Comparison of ENCODE assay signal across 8 cellular contexts in genomic region chr12:124940143-124940392, GRCh38. TPM values are rescaled to one million over a fixed set of nuclear protein-coding genes. Genes with fewer than 3 reads are reported as not detected.
A peak's percentile ranks its signal among the peaks of the same experiment; 100 is the strongest.
DNase-seq lines count a peak whose midpoint lies in the region; ATAC-seq, FAIRE-seq and TF ChIP-seq lines count a peak whose summit lies in the region.

No MANE protein-coding gene starts in this region.

- H3K36me3 ChIP-seq in pancreas = no peaks in the 10 kb centered on the region
- H3K36me3 ChIP-seq in aorta (ENCODE audit: control insufficient read depth in 1 of 2, insufficient read depth in 2 of 2, low read length in 1 of 2) = no peaks in the 10 kb centered on the region

- ATAC-seq in pancreas (no peak), aorta (ENCODE audit: low FRiP score) (no peak)

- H3K4me1 ChIP-seq in pancreas (peaks cover 6 to 19% (median 14%) of the 10 kb centered on the region in 3 donors), aorta (ENCODE audit: control insufficient read depth in 1 of 2, insufficient read depth in 2 of 2, low read length in 2 of 2) (no peaks in the 10 kb centered on the region)

- H3K27me3 ChIP-seq in HL-60 (ENCODE audit: insufficient read depth, poor library complexity, severe bottlenecking) (no peaks in the 10 kb centered on the region), dorsolateral prefrontal cortex (no peaks in the 10 kb centered on the region), pancreas (no peaks in the 10 kb centered on the region), aorta (ENCODE audit: control insufficient read depth in 1 of 2, insufficient read depth in 2 of 2, low read length in 1 of 2) (no peaks in the 10 kb centered on the region)

- H3K4me3 ChIP-seq in GM08714 (ENCODE audit: low read length) (peak overlapping the region; percentile 52; the same call in 1 of the 2 replicates), HL-60 (replicated peaks; ENCODE audit: insufficient read depth, low read length) (peak overlapping the region; percentile 47), dorsolateral prefrontal cortex (peak overlapping the region; percentile 29 to 76 (median 61)), pancreas (peak overlapping the region; percentile 13 to 46 (median 26)), aorta (ENCODE audit: low read length in 2 of 2) (peak overlapping the region in 1 of 2 donors; percentile 20)

- H3K9me3 ChIP-seq in pancreas (no peaks in the 10 kb centered on the region), aorta (ENCODE audit: control insufficient read depth, low read length) (no peaks in the 10 kb centered on the region)

- peak overlapping the region; percentile 78 for H3K27ac ChIP-seq in HL-60 (replicated peaks)
- H3K27ac ChIP-seq in dorsolateral prefrontal cortex = peak overlapping the region; percentile 91 to 100 (median 99)
- H3K27ac ChIP-seq in pancreas = peak overlapping the region; percentile 66 to 94 (median 86)
- H3K27ac ChIP-seq in aorta (ENCODE audit: low read depth in 1 of 2, low read length in 2 of 2) = peak overlapping the region in 1 of 2 donors; percentile 66

- intact Hi-C loops in dorsolateral prefrontal cortex (cut with DNase I) = loop anchor here (1.0 to 2.0 kb wide), 2 partner anchors 23 to 29 kb away; no protein-coding TSS in a partner anchor
- intact Hi-C loops in pancreas (cut with DNase I) = no loop called here
- intact Hi-C loops in aorta (cut with DNase I) = no loop called here

- FAIRE-seq in pancreas (lab: Jason Lieb, UNC) = no peak

- WGBS in pancreas, 2 donors = 0% methylated on average over 8 of the region's 8 CpGs
- 0 to 1% methylated on average over 8 of the region's 8 CpGs for WGBS in aorta, 2 donors

- DNase-seq in HL-60 (ENCODE audit: low read depth in 1 of 2, low spot score in 1 of 2) (no peak), dorsolateral prefrontal cortex (no peak), pancreas (no peak), epidermal melanocyte (ENCODE audit: insufficient read length, low spot score) (no peak), aorta (no peak), NCI-H2196 treated with DMSO at 0.1 percent for 48 hours (lab: John Stamatoyannopoulos, UW; ENCODE audit: unreplicated experiment) (no peak), NCI-H524 treated with DMSO at 0.1 percent for 48 hours (lab: John Stamatoyannopoulos, UW) (no peak)

- TF ChIP-seq CTCF in HL-60 (IDR thresholded peaks at IDR 0.05; ENCODE audit: insufficient read depth, low read length) (no peak), dorsolateral prefrontal cortex (IDR thresholded peaks at IDR 0.05 in 54 of 56, conservative IDR thresholded peaks at IDR 0.05 in 2 of 56; ENCODE audit: low read depth in 1 of 56, partially characterized antibody in 56 of 56) (no peak), pancreas (IDR thresholded peaks at IDR 0.05) (no peak)

RNA-seq across cellular contexts. Expression of gene UBC, which starts 25.6 kb away (rescaled TPM):
- total RNA-seq in dorsolateral prefrontal cortex = 1,000 to 10,000 TPM in 109 of 120 experiments, 100 to 1,000 TPM in 11; 835 to 2,453 (median 1,204) TPM
- 100 to 1,000 TPM; 353 to 495 (median 423) TPM for total RNA-seq in pancreas
- polyA plus RNA-seq in pancreas = 100 to 1,000 TPM; 528 to 605 TPM
- total RNA-seq in aorta = 1,000 to 10,000 TPM in 1 of 2 donors, 100 to 1,000 TPM in 1; 956 to 1,844 TPM
- 1,000 to 10,000 TPM in 1 of 2 donors, 100 to 1,000 TPM in 1; 667 to 1,550 TPM for polyA plus RNA-seq in aorta

RNA-seq across cellular contexts. Expression of gene DHX37, which starts 48.9 kb away (rescaled TPM):
- total RNA-seq in dorsolateral prefrontal cortex = 10 to 100 TPM; 11.3 to 26.5 (median 16.9) TPM
- 10 to 100 TPM in 4 of 6 donors, 1 to 10 TPM in 2; 8.4 to 13.8 (median 10.6) TPM for total RNA-seq in pancreas
- polyA plus RNA-seq in pancreas = 10 to 100 TPM in 1 of 2 donors, 1 to 10 TPM in 1; 9.1 to 13.3 TPM
- 10 to 100 TPM; 14.8 to 17.1 TPM for total RNA-seq in aorta
- polyA plus RNA-seq in aorta = 1 to 10 TPM; 3.9 to 8.6 TPM

RNA-seq across cellular contexts. Expression of gene BRI3BP, which starts 53.4 kb away (rescaled TPM):
- total RNA-seq in dorsolateral prefrontal cortex = 10 to 100 TPM; 19.5 to 37.7 (median 28.0) TPM
- 10 to 100 TPM in 2 of 6 donors, 1 to 10 TPM in 4; 2.7 to 10.6 (median 5.5) TPM for total RNA-seq in pancreas
- polyA plus RNA-seq in pancreas = 1 to 10 TPM; 1.5 to 2.4 TPM
- total RNA-seq in aorta = 1 to 10 TPM; 3.6 to 5.2 TPM
- 1 to 10 TPM; 1.7 to 3.3 TPM for polyA plus RNA-seq in aorta

Comparison
In these comparisons a context has a peak if more than half of its experiments do, and no peak if none do; other contexts are left out.
1. intact Hi-C loops: an anchor here in dorsolateral prefrontal cortex (1.0 to 2.0 kb wide); none called in pancreas and aorta.